8 cellular contexts compared by ENCODE assay signal in genomic region chr16:30948956-30949654, GRCh38. TPM values are rescaled to one million over a fixed set of nuclear protein-coding genes. Genes with fewer than 3 reads are reported as not detected.
A peak's percentile ranks its signal among the peaks of the same experiment; 100 is the strongest.
DNase-seq lines count a peak whose midpoint lies in the region; TF ChIP-seq lines count a peak whose summit lies in the region.

ORAI3 (plus strand) TSS chr16:30949068; CDS start chr16:30949290, 222 bp downstream.

- H3K4me1 ChIP-seq in HEK293 (ENCODE audit: control insufficient read depth, insufficient read depth, low read length): peaks cover 2% of the 10 kb centered on the region; the same call in 1 of the 2 replicates
- H3K4me1 ChIP-seq in mesodermal cell (ENCODE audit: control insufficient read depth, insufficient read depth, low read length, poor library complexity, severe bottlenecking): peaks cover 27% of the 10 kb centered on the region

- peaks cover 31% of the 10 kb centered on the region for H3K4me1 Mint-ChIP-seq in activated CD4-positive, alpha-beta memory T cell treated with anti-CD3 and anti-CD28 coated beads, Interleukin-2, amount 10 ng/mL, durations not matched to agents 7 days and 5 days

- POLR2A ChIA-PET in HEK293 (lab: Yijun Ruan, JAX): interaction anchor here (0.6 to 1.2 kb wide), 7 partner anchors 8 to 764 kb away, joined by 3 to 4 read pairs (median 3); partner anchors contain the start of genes KAT8, SETD1A and ZNF843
- POLR2A ChIA-PET in activated CD4-positive, alpha-beta memory T cell treated with anti-CD3 and anti-CD28 coated beads, Interleukin-2, amount 10 ng/mL, durations not matched to agents 7 days and 5 days (lab: Charles Lee): interaction anchor here (0.6 to 2.4 kb wide), 9 partner anchors 8 to 231 kb away, joined by 3 to 18 read pairs (median 5); partner anchors contain the start of genes FUS, SETD1A, ZNF646 and ZNF668

- peak; percentile 46 for DNase-seq in NCI-H748 (lab: John Stamatoyannopoulos, UW; ENCODE audit: unreplicated experiment)
- no peak for DNase-seq in NCI-H748 treated with DMSO at 0.1 percent for 48 hours (lab: John Stamatoyannopoulos, UW)
- DNase-seq in NAMALWA (ENCODE audit: low spot score): peak; percentile 71
- peak; percentile 62 for DNase-seq in activated CD4-positive, alpha-beta memory T cell treated with anti-CD3 and anti-CD28 coated beads, Interleukin-2, amount 10 ng/mL, durations not matched to agents 7 days and 5 days
- DNase-seq in epithelial cell of prostate (ENCODE audit: low read depth, low spot score): no peak
- DNase-seq in substantia nigra (lab: John Stamatoyannopoulos, UW): peak in 44 of 49 donors; percentile 14 to 82 (median 54)

- H3K9me3 Mint-ChIP-seq in activated CD4-positive, alpha-beta memory T cell treated with anti-CD3 and anti-CD28 coated beads, Interleukin-2, amount 10 ng/mL, durations not matched to agents 7 days and 5 days: no peaks in the 10 kb centered on the region

- no peak; the same call in 1 of the 2 replicates for TF ChIP-seq CTCF in HEK293 (tag by site-specific recombination; IDR thresholded peaks at IDR 0.05)

- H3K4me3 ChIP-seq in HEK293 (ENCODE audit: low read depth, low read length): peak within 1 kb of the TSS; percentile 69
- peak within 1 kb of the TSS; percentile 84 for H3K4me3 ChIP-seq in mesodermal cell (ENCODE audit: extremely low read depth, insufficient read depth, low read length, poor library complexity, severe bottlenecking)

- CTCF ChIA-PET in HEK293 (lab: Yijun Ruan, JAX): interaction anchor here (0.6 to 1.5 kb wide), 5 partner anchors 8 to 511 kb away, joined by 3 to 6 read pairs (median 4); no protein-coding TSS in a partner anchor
- CTCF ChIA-PET in activated CD4-positive, alpha-beta memory T cell treated with anti-CD3 and anti-CD28 coated beads, Interleukin-2, amount 10 ng/mL, durations not matched to agents 7 days and 5 days (lab: Charles Lee): interaction anchor here (0.7 to 3.5 kb wide), 9 partner anchors 8 to 920 kb away, joined by 3 to 32 read pairs (median 5); no protein-coding TSS in a partner anchor

- H3K27me3 Mint-ChIP-seq in activated CD4-positive, alpha-beta memory T cell treated with anti-CD3 and anti-CD28 coated beads, Interleukin-2, amount 10 ng/mL, durations not matched to agents 7 days and 5 days: no peaks in the 10 kb centered on the region

- peak within 1 kb of the TSS; percentile 83 for H3K4me3 Mint-ChIP-seq in activated CD4-positive, alpha-beta memory T cell treated with anti-CD3 and anti-CD28 coated beads, Interleukin-2, amount 10 ng/mL, durations not matched to agents 7 days and 5 days

- peak within 1 kb of the TSS; percentile 77 for H3K27ac Mint-ChIP-seq in activated CD4-positive, alpha-beta memory T cell treated with anti-CD3 and anti-CD28 coated beads, Interleukin-2, amount 10 ng/mL, durations not matched to agents 7 days and 5 days

- H3K27ac ChIP-seq in HEK293 (ENCODE audit: extremely low read depth, low read depth, low read length) (peak within 1 kb of the TSS; percentile 45; the same call in 1 of the 2 replicates), epithelial cell of prostate (peak within 1 kb of the TSS; percentile 85), mesodermal cell (ENCODE audit: low read depth, low read length, severe bottlenecking) (peak within 1 kb of the TSS; percentile 91), substantia nigra (ENCODE audit: low read depth, low read length, poor library complexity, severe bottlenecking) (peak within 1 kb of the TSS; percentile 79)

- H3K36me3 ChIP-seq in HEK293 (ENCODE audit: control insufficient read depth in 2 of 2, insufficient read depth in 1 of 2, low read length in 2 of 2) (peaks cover 10 to 27% of the 10 kb centered on the region in 2 experiments; a peak in 2 of 3 replicates), mesodermal cell (ENCODE audit: control insufficient read depth, insufficient read depth, low read length) (peaks cover 38% of the 10 kb centered on the region)

- H3K36me3 Mint-ChIP-seq in activated CD4-positive, alpha-beta memory T cell treated with anti-CD3 and anti-CD28 coated beads, Interleukin-2, amount 10 ng/mL, durations not matched to agents 7 days and 5 days (ENCODE audit: low read depth): peaks cover 27% of the 10 kb centered on the region

- H3K9me3 ChIP-seq in HEK293 (ENCODE audit: control insufficient read depth, insufficient read depth, low read depth, low read length) (no peaks in the 10 kb centered on the region), mesodermal cell (ENCODE audit: control insufficient read depth, low read length) (no peaks in the 10 kb centered on the region)

- 0% methylated on average over 35 to 47 of the region's 56 CpGs for WGBS in mesodermal cell (ENCODE audit: insufficient coverage in 2 of 2), 2 experiments

TF ChIP-seq in HEK293, 187 proteins besides CTCF, POLR2A, EP300 and RAD21 (continues in another document):
- peak; percentile 92 for TF ChIP-seq ZBTB8A (tag by site-specific recombination; IDR thresholded peaks at IDR 0.05)
- TF ChIP-seq ZNF626 (tag by site-specific recombination; IDR thresholded peaks at IDR 0.05): no peak
- peak; percentile 99 for TF ChIP-seq ZIC2 (tag by site-specific recombination; IDR thresholded peaks at IDR 0.05)
- peak; percentile 51; the same call in 1 of the 2 replicates for TF ChIP-seq ZNF677 (tag by site-specific recombination; IDR thresholded peaks at IDR 0.05)
- TF ChIP-seq KLF8 (tag by site-specific recombination; IDR thresholded peaks at IDR 0.05): 0 out of 2 replicates have a peak, but pooled peaks have one; percentile 22
- TF ChIP-seq ZXDB (tag by site-specific recombination; IDR thresholded peaks at IDR 0.05): 0 out of 2 replicates have a peak, but pooled peaks have one; percentile 45
- no peak for TF ChIP-seq ZSCAN4 (tag by site-specific recombination; IDR thresholded peaks at IDR 0.05)
- TF ChIP-seq PRDM6 (tag by site-specific recombination; IDR thresholded peaks at IDR 0.05): no peak
- no peak for TF ChIP-seq ZNF280C (tag by site-specific recombination; IDR thresholded peaks at IDR 0.05)
- peak; percentile 15; the same call in 1 of the 2 replicates for TF ChIP-seq ZNF596 (tag by site-specific recombination; IDR thresholded peaks at IDR 0.05)
- TF ChIP-seq ZNF398 (tag by site-specific recombination; IDR thresholded peaks at IDR 0.05): no peak
- TF ChIP-seq KLF1 (tag by site-specific recombination; IDR thresholded peaks at IDR 0.05): 0 out of 2 replicates have a peak, but pooled peaks have one; percentile 13

RNA-seq across cellular contexts. Expression of gene ORAI3, which starts in this region (rescaled TPM):
- total RNA-seq in activated CD4-positive, alpha-beta memory T cell treated with anti-CD3 and anti-CD28 coated beads, Interleukin-2, amount 10 ng/mL, durations not matched to agents 7 days and 5 days: 10 to 100 TPM; 30.3 to 33.6 TPM
- polyA plus RNA-seq in mesodermal cell (2013, experiment 1 of 2): 32.5 TPM
- polyA plus RNA-seq in mesodermal cell (2013, experiment 2 of 2): 27.7 TPM

Comparison
In these comparisons a context has a peak if more than half of its experiments do, and no peak if none do; other contexts are left out.
1. DNase-seq: peak in NCI-H748 (single experiment), NAMALWA (single experiment), activated CD4-positive, alpha-beta memory T cell treated with anti-CD3 and anti-CD28 coated beads, Interleukin-2, amount 10 ng/mL, durations not matched to agents 7 days and 5 days (single experiment) and substantia nigra (44 of 49); none in NCI-H748 treated with DMSO at 0.1 percent for 48 hours (single experiment) and epithelial cell of prostate (single experiment).
2. Peak in every context shown above with its lines, with median percentiles within 50 percentile points of each other: H3K27ac ChIP-seq.